In the genomic region with DNA sequence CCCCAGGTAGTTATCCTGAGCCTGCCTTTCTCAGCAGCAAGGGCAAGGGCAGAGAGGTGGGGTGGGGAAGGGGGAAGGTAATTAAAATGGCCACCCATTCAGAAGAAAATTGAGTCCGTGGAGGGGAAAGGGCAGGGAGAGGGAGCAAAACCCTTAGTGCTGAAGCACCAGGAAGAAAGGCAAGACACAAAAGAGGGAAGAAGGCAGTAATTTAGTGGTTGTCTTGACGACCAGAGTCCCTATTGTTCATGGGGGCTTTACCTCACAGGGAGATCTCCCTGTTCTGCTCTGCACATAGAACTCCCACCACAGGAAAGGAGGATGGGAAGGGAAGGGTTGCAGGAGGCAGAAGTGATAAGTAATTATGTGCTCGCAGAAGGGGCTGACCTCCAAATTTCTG, we compare ENCODE assay signal across 1 cellular context.
TF ChIP-seq lines count a peak whose summit lies in the region.

No MANE protein-coding gene starts in this region.

TF ChIP-seq in GM23338, 12 proteins besides CTCF, POLR2A, EP300 and RAD21:
- TF ChIP-seq JUNB (IDR thresholded peaks at IDR 0.05; ENCODE audit: unreplicated experiment), result no peak
